In genomic region chr4:109702950-109703663, GRCh38 we compare ENCODE assay signal across 8 cellular contexts. TPM values are rescaled to one million over a fixed set of nuclear protein-coding genes. Genes with fewer than 3 reads are reported as not detected.
DNase-seq lines count a peak whose midpoint lies in the region; ATAC-seq and TF ChIP-seq lines count a peak whose summit lies in the region.

CASP6 (minus strand) TSS chr4:109703445; CDS start chr4:109703395, 50 bp downstream.

- peak; percentile 64 for ATAC-seq in GM21786 (IDR thresholded peaks at IDR 0.05; ENCODE audit: unreplicated experiment)
- ATAC-seq in stimulated activated naive CD8-positive, alpha-beta T cell treated with anti-CD3 and anti-CD28 coated beads, Interleukin-15, amount 100 ng/mL, for 72 hours = peak; percentile 88

- peak; percentile 54 for TF ChIP-seq POLR2A in Raji (IDR thresholded peaks at IDR 0.05; ENCODE audit: insufficient read depth, low read depth, low read length)

- H3K27me3 Mint-ChIP-seq in nephron (ENCODE audit: low read depth) = no peaks in the 10 kb centered on the region
- H3K27me3 Mint-ChIP-seq in stimulated activated naive CD8-positive, alpha-beta T cell treated with anti-CD3 and anti-CD28 coated beads, Interleukin-15, amount 100 ng/mL, for 72 hours = no peaks in the 10 kb centered on the region

- H3K27ac Mint-ChIP-seq in nephron = peak within 1 kb of the TSS; percentile 96 to 98 (median 98)
- peak within 1 kb of the TSS; percentile 97 to 99 for H3K27ac Mint-ChIP-seq in stimulated activated naive CD8-positive, alpha-beta T cell treated with anti-CD3 and anti-CD28 coated beads, Interleukin-15, amount 100 ng/mL, for 72 hours

- H3K4me1 Mint-ChIP-seq in nephron = peaks cover 30% of the 10 kb centered on the region
- peaks cover 44% of the 10 kb centered on the region for H3K4me1 Mint-ChIP-seq in stimulated activated naive CD8-positive, alpha-beta T cell treated with anti-CD3 and anti-CD28 coated beads, Interleukin-15, amount 100 ng/mL, for 72 hours

- peaks cover 8% of the 10 kb centered on the region for H3K36me3 ChIP-seq in KOPT-K1 (ENCODE audit: insufficient read depth, low read length)

- peaks cover 27% of the 10 kb centered on the region for H3K36me3 Mint-ChIP-seq in nephron (ENCODE audit: low read depth)

- no peaks in the 10 kb centered on the region for H3K9me3 Mint-ChIP-seq in nephron
- no peaks in the 10 kb centered on the region for H3K9me3 Mint-ChIP-seq in stimulated activated naive CD8-positive, alpha-beta T cell treated with anti-CD3 and anti-CD28 coated beads, Interleukin-15, amount 100 ng/mL, for 72 hours

- peak within 1 kb of the TSS; percentile 72 for H3K27ac ChIP-seq in KOPT-K1 (ENCODE audit: low read depth, low read length, poor library complexity, severe bottlenecking)

- TF ChIP-seq CTCF in fibroblast of the aortic adventitia (IDR thresholded peaks at IDR 0.05; ENCODE audit: insufficient read depth, low read length) (peak; percentile 77), nephron (IDR thresholded peaks at IDR 0.05; ENCODE audit: unreplicated experiment in 3 of 3) (peak; percentile 62 to 79 (median 78))

- no peaks in the 10 kb centered on the region for H3K9me3 ChIP-seq in KOPT-K1 (ENCODE audit: insufficient read depth, low read length, poor library complexity, severe bottlenecking)

- peak within 1 kb of the TSS; percentile 93 for H3K4me3 ChIP-seq in fibroblast of the aortic adventitia (ENCODE audit: low read depth, low read length)

- DNase-seq in EL (peak; percentile 79), fibroblast of the aortic adventitia (ENCODE audit: low read depth) (peak; percentile 72)
- peak; percentile 90 for DNase-seq in activated effector memory CD4-positive, alpha-beta T cell treated with anti-CD3 and anti-CD28 coated beads, Interleukin-2, amount 50 U/mL, for 16 hours
- DNase-seq in stimulated activated naive CD8-positive, alpha-beta T cell treated with anti-CD3 and anti-CD28 coated beads, Interleukin-15, amount 100 ng/mL, for 72 hours = peak; percentile 81 to 84

- H3K4me3 Mint-ChIP-seq in nephron = peak within 1 kb of the TSS; percentile 88 to 93 (median 89)
- peak within 1 kb of the TSS; percentile 89 to 90 for H3K4me3 Mint-ChIP-seq in stimulated activated naive CD8-positive, alpha-beta T cell treated with anti-CD3 and anti-CD28 coated beads, Interleukin-15, amount 100 ng/mL, for 72 hours

RNA-seq across cellular contexts. Expression of gene CASP6, which starts in this region (rescaled TPM):
- total RNA-seq in fibroblast of the aortic adventitia (ENCODE audit: low replicate concordance) = 20.4 and 21.6 TPM in 2 replicates

Comparison
In these comparisons a context has a peak if more than half of its experiments do, and no peak if none do; other contexts are left out.
1. Peak in every context shown above with its lines: DNase-seq, ATAC-seq, H3K4me3 ChIP-seq and H3K27ac ChIP-seq.